In the genomic region with DNA sequence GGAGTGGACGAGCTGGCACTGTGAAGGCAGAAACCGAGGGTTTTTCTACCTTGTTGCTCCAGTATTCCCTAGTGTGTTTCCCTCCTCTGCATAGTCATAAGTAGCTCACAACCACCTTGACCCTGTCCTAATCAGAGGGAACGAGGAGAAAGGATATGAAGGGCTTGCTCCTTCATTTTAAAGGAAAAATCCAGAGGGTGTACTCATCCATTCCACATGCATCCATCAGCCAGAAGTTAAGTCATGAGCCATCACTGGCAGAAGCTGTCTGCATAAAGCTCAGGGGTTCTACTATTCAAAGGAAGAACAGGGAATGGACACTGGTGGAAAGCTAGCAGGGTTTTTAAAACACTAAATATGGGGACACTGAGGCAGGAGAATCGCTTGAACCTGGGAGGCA, we compare ENCODE assay signal across 1 cellular context.
TF ChIP-seq lines count a peak whose summit lies in the region.

No MANE protein-coding gene starts in this region.

TF ChIP-seq in IMR-90, 13 proteins besides CTCF, POLR2A, EP300 and RAD21:
- no peak for TF ChIP-seq FOS (IDR thresholded peaks at IDR 0.05; ENCODE audit: low read depth, low read length)
- TF ChIP-seq, protein P1, sequence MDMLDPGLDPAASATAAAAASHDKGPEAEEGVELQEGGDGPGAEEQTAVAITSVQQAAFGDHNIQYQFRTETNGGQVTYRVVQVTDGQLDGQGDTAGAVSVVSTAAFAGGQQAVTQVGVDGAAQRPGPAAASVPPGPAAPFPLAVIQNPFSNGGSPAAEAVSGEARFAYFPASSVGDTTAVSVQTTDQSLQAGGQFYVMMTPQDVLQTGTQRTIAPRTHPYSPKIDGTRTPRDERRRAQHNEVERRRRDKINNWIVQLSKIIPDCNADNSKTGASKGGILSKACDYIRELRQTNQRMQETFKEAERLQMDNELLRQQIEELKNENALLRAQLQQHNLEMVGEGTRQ (IDR thresholded peaks at IDR 0.05; ENCODE audit: low read depth, low read length), result no peak
- no peak for TF ChIP-seq RFX5 (IDR thresholded peaks at IDR 0.05; ENCODE audit: low read depth, low read length)
- TF ChIP-seq MXI1 (IDR thresholded peaks at IDR 0.05; ENCODE audit: borderline replicate concordance, low read depth, low read length), result no peak
- TF ChIP-seq CEBPB (IDR thresholded peaks at IDR 0.05; ENCODE audit: low read depth, low read length), result no peak
- no peak for TF ChIP-seq ELK1 (IDR thresholded peaks at IDR 0.05; ENCODE audit: borderline replicate concordance, low read depth, low read length)
- no peak for TF ChIP-seq BHLHE40 (IDR thresholded peaks at IDR 0.05; ENCODE audit: low read depth, low read length)
- no peak for TF ChIP-seq RCOR1 (IDR thresholded peaks at IDR 0.05; ENCODE audit: insufficient replicate concordance, low read length)
- no peak for TF ChIP-seq CHD1 (IDR thresholded peaks at IDR 0.05; ENCODE audit: low read depth, low read length)
- TF ChIP-seq MAFK (IDR thresholded peaks at IDR 0.05; ENCODE audit: low read depth, low read length), result no peak
- TF ChIP-seq NFE2L2 (IDR thresholded peaks at IDR 0.05; ENCODE audit: low read depth, low read length), result no peak
- no peak for TF ChIP-seq SMC3 (IDR thresholded peaks at IDR 0.05; ENCODE audit: low read depth, low read length)
- TF ChIP-seq MAZ (IDR thresholded peaks at IDR 0.05; ENCODE audit: borderline replicate concordance, low read depth, low read length), result no peak
